11 cellular contexts compared by ENCODE assay signal in the genomic region with DNA sequence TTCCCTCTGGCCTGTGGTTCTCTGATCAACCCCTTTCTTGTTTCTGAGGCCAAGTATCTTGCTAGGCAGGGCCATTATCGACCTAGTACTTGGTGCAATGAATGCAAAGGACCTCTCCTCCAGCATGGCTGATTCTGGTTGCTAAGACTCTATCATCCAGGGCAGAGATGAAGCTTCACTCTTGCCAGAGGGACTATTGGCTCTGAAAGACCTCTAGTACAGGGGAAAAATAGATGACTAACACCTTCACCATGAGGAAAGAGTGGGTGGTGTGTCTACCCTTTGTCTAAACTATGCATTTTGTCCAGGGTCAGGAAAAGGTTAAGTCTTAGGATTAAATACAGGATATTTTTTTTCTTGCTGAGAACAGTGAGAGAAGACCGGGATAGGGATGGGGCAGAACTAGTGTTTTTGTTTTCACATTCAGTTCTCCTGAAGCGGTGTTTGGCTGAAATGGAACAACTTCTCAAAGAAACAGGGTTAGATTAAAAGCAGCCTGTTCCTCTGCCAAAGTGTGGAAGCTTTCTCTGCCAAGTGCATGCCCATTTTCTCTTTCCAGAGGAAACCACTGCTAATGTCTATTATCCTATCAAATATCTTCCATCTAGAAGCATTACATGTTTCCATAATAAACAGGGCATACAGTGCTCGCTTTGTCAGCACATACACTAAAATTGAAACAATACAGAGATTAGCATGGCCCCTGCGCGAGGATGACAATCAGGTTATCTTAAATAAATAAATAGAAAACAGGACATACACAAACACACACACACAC. TPM values are rescaled to one million over a fixed set of nuclear protein-coding genes. Genes with fewer than 3 reads are reported as not detected.
DNase-seq lines count a peak whose midpoint lies in the region; ATAC-seq and TF ChIP-seq lines count a peak whose summit lies in the region.
"Had no signal": no experiment of that assay in that cellular context is flagged by ENCODE, and none has a peak within 500 bp of the region (broad histone marks: within the 10 kb centered on the region; RNA-seq: fewer than 3 reads in every experiment).

No MANE protein-coding gene starts in this region.

- no peak for TF ChIP-seq EP300 in gastroesophageal sphincter (IDR thresholded peaks at IDR 0.05)

- peaks cover 39% of the 10 kb centered on the region for H3K4me1 Mint-ChIP-seq in T-helper 2 cell treated with Interferon-gamma antibody and Interleukin-4, amounts not matched to agents 5 μg/mL and 100 μg/mL, for 36 hours (ENCODE audit: low read depth)
- peaks cover 51% of the 10 kb centered on the region for H3K4me1 Mint-ChIP-seq in stimulated activated naive CD8-positive, alpha-beta T cell treated with anti-CD3 and anti-CD28 coated beads, Interleukin-15, amount 100 ng/mL, for 72 hours
- H3K4me1 Mint-ChIP-seq in glutamatergic neuron (ENCODE audit: low read depth, unreplicated experiment) = peaks cover 7% of the 10 kb centered on the region

- H3K36me3 ChIP-seq in adipocyte (ENCODE audit: control insufficient read depth, insufficient read depth, low read length, severe bottlenecking) (peaks cover 35% of the 10 kb centered on the region), gastroesophageal sphincter (peaks cover 0 to 52% of the 10 kb centered on the region in 2 donors)

- H3K4me3 ChIP-seq in adipocyte (ENCODE audit: low read length) (peak overlapping the region; percentile 15), gastroesophageal sphincter (no peak overlapping the region)
- H3K4me3 ChIP-seq: lower lobe of right lung had no signal

- peaks cover 46% of the 10 kb centered on the region for H3K36me3 Mint-ChIP-seq in T-helper 2 cell treated with Interferon-gamma antibody and Interleukin-4, amounts not matched to agents 5 μg/mL and 100 μg/mL, for 36 hours (ENCODE audit: low read depth)
- no peaks in the 10 kb centered on the region for H3K36me3 Mint-ChIP-seq in glutamatergic neuron (ENCODE audit: unreplicated experiment)

- H3K27ac ChIP-seq in gastroesophageal sphincter = peak overlapping the region in 3 of 4 donors; percentile 49 to 98 (median 53)
- H3K27ac ChIP-seq: lower lobe of right lung had no signal

- H3K27ac Mint-ChIP-seq in T-helper 2 cell treated with Interferon-gamma antibody and Interleukin-4, amounts not matched to agents 5 μg/mL and 100 μg/mL, for 36 hours = peak overlapping the region; percentile 23
- H3K27ac Mint-ChIP-seq in stimulated activated naive CD8-positive, alpha-beta T cell treated with anti-CD3 and anti-CD28 coated beads, Interleukin-15, amount 100 ng/mL, for 72 hours = peak overlapping the region; percentile 80 to 90
- no peak overlapping the region for H3K27ac Mint-ChIP-seq in glutamatergic neuron (ENCODE audit: unreplicated experiment)
- H3K27ac Mint-ChIP-seq: activated naive CD8-positive, alpha-beta T cell treated with anti-CD3 and anti-CD28 coated beads, Interleukin-2, amount 10 ng/mL, durations not matched to agents 7 days and 5 days had no signal

- WGBS in gastroesophageal sphincter (ENCODE audit: low coverage in 1 of 2), 2 donors = 50 to 61% methylated on average over 5 of the region's 6 CpGs

- peak overlapping the region; percentile 52 for H3K4me3 Mint-ChIP-seq in T-helper 2 cell treated with Interferon-gamma antibody and Interleukin-4, amounts not matched to agents 5 μg/mL and 100 μg/mL, for 36 hours
- H3K4me3 Mint-ChIP-seq in stimulated activated naive CD8-positive, alpha-beta T cell treated with anti-CD3 and anti-CD28 coated beads, Interleukin-15, amount 100 ng/mL, for 72 hours = peak overlapping the region; percentile 31 to 72
- H3K4me3 Mint-ChIP-seq in glutamatergic neuron (ENCODE audit: unreplicated experiment) = no peak overlapping the region

- TF ChIP-seq CTCF in gastroesophageal sphincter (IDR thresholded peaks at IDR 0.05) = no peak
- no peak for TF ChIP-seq CTCF in glutamatergic neuron (IDR thresholded peaks at IDR 0.05; ENCODE audit: partially characterized antibody, unreplicated experiment)

- H3K9me3 Mint-ChIP-seq in T-helper 2 cell treated with Interferon-gamma antibody and Interleukin-4, amounts not matched to agents 5 μg/mL and 100 μg/mL, for 36 hours = no peaks in the 10 kb centered on the region
- H3K9me3 Mint-ChIP-seq in stimulated activated naive CD8-positive, alpha-beta T cell treated with anti-CD3 and anti-CD28 coated beads, Interleukin-15, amount 100 ng/mL, for 72 hours = no peaks in the 10 kb centered on the region
- H3K9me3 Mint-ChIP-seq in glutamatergic neuron (ENCODE audit: unreplicated experiment) = peaks cover 4% of the 10 kb centered on the region
- H3K9me3 Mint-ChIP-seq: activated naive CD8-positive, alpha-beta T cell treated with anti-CD3 and anti-CD28 coated beads, Interleukin-2, amount 10 ng/mL, durations not matched to agents 7 days and 5 days had no signal

- H3K27me3 ChIP-seq in adipocyte (replicated peaks; ENCODE audit: control insufficient read depth, insufficient read depth, low read length) (no peaks in the 10 kb centered on the region), gastroesophageal sphincter (no peaks in the 10 kb centered on the region)

- DNase-seq in T-helper 2 cell treated with Interferon-gamma antibody and Interleukin-4, amounts not matched to agents 5 μg/mL and 100 μg/mL, for 36 hours (ENCODE audit: low spot score) = no peak
- no peak for DNase-seq in T-helper 2 cell
- DNase-seq in adipocyte (ENCODE audit: low read depth) = peak; percentile 86
- no peak for DNase-seq in stimulated activated naive CD8-positive, alpha-beta T cell treated with anti-CD3 and anti-CD28 coated beads, Interleukin-15, amount 100 ng/mL, for 72 hours
- no peak for DNase-seq in NCI-H82 treated with DMSO at 0.1 percent for 48 hours (lab: John Stamatoyannopoulos, UW; ENCODE audit: unreplicated experiment)
- DNase-seq in glutamatergic neuron = no peak
- DNase-seq: ACHN; activated naive CD8-positive, alpha-beta T cell treated with anti-CD3 and anti-CD28 coated beads, Interleukin-2, amount 10 ng/mL, durations not matched to agents 7 days and 5 days; lower lobe of right lung had no signal

- H3K9ac ChIP-seq in adipocyte (ENCODE audit: low read length) = peak overlapping the region; percentile 93

- no peaks in the 10 kb centered on the region for H3K27me3 Mint-ChIP-seq in T-helper 2 cell treated with Interferon-gamma antibody and Interleukin-4, amounts not matched to agents 5 μg/mL and 100 μg/mL, for 36 hours (ENCODE audit: low read depth)
- no peaks in the 10 kb centered on the region for H3K27me3 Mint-ChIP-seq in stimulated activated naive CD8-positive, alpha-beta T cell treated with anti-CD3 and anti-CD28 coated beads, Interleukin-15, amount 100 ng/mL, for 72 hours
- no peaks in the 10 kb centered on the region for H3K27me3 Mint-ChIP-seq in glutamatergic neuron (ENCODE audit: unreplicated experiment)
- H3K27me3 Mint-ChIP-seq: activated naive CD8-positive, alpha-beta T cell treated with anti-CD3 and anti-CD28 coated beads, Interleukin-2, amount 10 ng/mL, durations not matched to agents 7 days and 5 days had no signal

- H3K4me1 ChIP-seq in adipocyte (ENCODE audit: control insufficient read depth, insufficient read depth, low read length) = peaks cover 47% of the 10 kb centered on the region
- peaks cover 0 to 51% (median 27%) of the 10 kb centered on the region in 3 donors for H3K4me1 ChIP-seq in gastroesophageal sphincter

- no peaks in the 10 kb centered on the region for H3K9me3 ChIP-seq in adipocyte (ENCODE audit: control insufficient read depth, low read length)
- no peaks in the 10 kb centered on the region for H3K9me3 ChIP-seq in gastroesophageal sphincter
- H3K9me3 ChIP-seq: lower lobe of right lung had no signal

- TF ChIP-seq POLR2A in gastroesophageal sphincter (IDR thresholded peaks at IDR 0.05) = no peak

- ATAC-seq in gastroesophageal sphincter (no peak), GM21390 (IDR thresholded peaks at IDR 0.05; ENCODE audit: unreplicated experiment) (no peak)
- ATAC-seq in stimulated activated naive CD8-positive, alpha-beta T cell treated with anti-CD3 and anti-CD28 coated beads, Interleukin-15, amount 100 ng/mL, for 72 hours = no peak
- ATAC-seq: lower lobe of right lung had no signal

RNA-seq across cellular contexts. Expression of gene MTFP1, which starts 5.0 kb away (rescaled TPM):
- total RNA-seq in gastroesophageal sphincter (10 to 100 TPM in 1 of 4 donors, 1 to 10 TPM in 3; 1.1 to 10.3 (median 6.3) TPM), glutamatergic neuron (ENCODE audit: unreplicated experiment) (5.8 TPM)

RNA-seq across cellular contexts. Expression of gene SEC14L2, which starts 23.8 kb away (rescaled TPM):
- total RNA-seq in gastroesophageal sphincter (10 to 100 TPM in 3 of 4 donors, 1 to 10 TPM in 1; 8.1 to 27.2 (median 15.8) TPM), glutamatergic neuron (ENCODE audit: unreplicated experiment) (0.76 TPM)

RNA-seq across cellular contexts. Expression of gene RNF215, which starts 33.4 kb away (rescaled TPM):
- 10 to 100 TPM; 10.2 to 13.5 (median 11.7) TPM for total RNA-seq in gastroesophageal sphincter
- total RNA-seq in glutamatergic neuron (ENCODE audit: unreplicated experiment) = 43.1 TPM

RNA-seq across cellular contexts. Expression of gene SEC14L3, which starts 51.2 kb away (rescaled TPM):
- total RNA-seq in gastroesophageal sphincter = not detected
- total RNA-seq in glutamatergic neuron (ENCODE audit: unreplicated experiment) = not detected
- total RNA-seq: activated naive CD8-positive, alpha-beta T cell treated with anti-CD3 and anti-CD28 coated beads, Interleukin-2, amount 10 ng/mL, durations not matched to agents 7 days and 5 days had no signal
